Comparison of ENCODE assay signal across 1 cellular context in genomic region chr11:69702769-69703510, GRCh38.
A peak's percentile ranks its signal among the peaks of the same experiment; 100 is the strongest.
TF ChIP-seq lines count a peak whose summit lies in the region.

No MANE protein-coding gene starts in this region.

TF ChIP-seq in H1, 55 proteins besides CTCF, POLR2A, EP300 and RAD21 (continued from another document):
- peak; percentile 12 for TF ChIP-seq KDM4A (IDR thresholded peaks at IDR 0.05; ENCODE audit: low read depth, low read length, severe bottlenecking)
- TF ChIP-seq CHD7 (IDR thresholded peaks at IDR 0.05; ENCODE audit: insufficient replicate concordance, low read length): no peak
- TF ChIP-seq RFX5 (IDR thresholded peaks at IDR 0.05; ENCODE audit: borderline replicate concordance, low read depth, low read length): no peak
- peak; percentile 93 for TF ChIP-seq E2F6 (IDR thresholded peaks at IDR 0.05)
- TF ChIP-seq MAFK (IDR thresholded peaks at IDR 0.05; ENCODE audit: low read depth, low read length): no peak
TF ChIP-seq in H1: peak in this region for 9.
